Comparison of ENCODE assay signal across 12 cellular contexts in genomic region chr2:164920430-164920829, GRCh38. TPM values are rescaled to one million over a fixed set of nuclear protein-coding genes. Genes with fewer than 3 reads are reported as not detected.
DNase-seq lines count a peak whose midpoint lies in the region; ATAC-seq and TF ChIP-seq lines count a peak whose summit lies in the region.
"Had no signal": no experiment of that assay in that cellular context is flagged by ENCODE, and none has a peak within 500 bp of the region (broad histone marks: within the 10 kb centered on the region; RNA-seq: fewer than 3 reads in every experiment).

No MANE protein-coding gene starts in this region.

- H3K27ac ChIP-seq in AG04450 (ENCODE audit: low read depth, low read length) (peak overlapping the region; percentile 81), hepatocyte (peak overlapping the region; percentile 54)
- H3K27ac ChIP-seq: spleen, thoracic aorta had no signal

- peaks cover 3% of the 10 kb centered on the region for H3K4me1 ChIP-seq in hepatocyte (ENCODE audit: insufficient read depth)
- H3K4me1 ChIP-seq: spleen had no signal

- no peaks in the 10 kb centered on the region for H4K20me1 ChIP-seq in hepatocyte (ENCODE audit: insufficient read depth, poor library complexity, severe bottlenecking)

- no peaks in the 10 kb centered on the region for H3K36me3 ChIP-seq in hepatocyte (replicated peaks; ENCODE audit: insufficient read depth, low read depth)
- H3K36me3 ChIP-seq: adrenal gland, spleen, thoracic aorta had no signal

- H3K9me3 ChIP-seq in AG04450 (ENCODE audit: control insufficient read depth, insufficient read depth, low read length) (no peaks in the 10 kb centered on the region), hepatocyte (ENCODE audit: low read depth) (no peaks in the 10 kb centered on the region)
- H3K9me3 ChIP-seq: adrenal gland, spleen, thoracic aorta had no signal

- H2AFZ ChIP-seq in hepatocyte, result peak overlapping the region; percentile 3

- POLR2A ChIA-PET in AG04450 (lab: Yijun Ruan, JAX), result interaction anchor here (0.7 to 0.8 kb wide), 2 partner anchors 47 to 126 kb away, joined by 3 to 4 read pairs; no protein-coding TSS in a partner anchor

- DNase-seq in AG04450 (ENCODE audit: low read depth, low spot score), result peak; percentile 81
- DNase-seq in SW480 (ENCODE audit: low spot score), result peak; percentile 26
- peak; percentile 65 for DNase-seq in hepatocyte (ENCODE audit: low spot score)
- DNase-seq in anterior cingulate cortex (lab: John Stamatoyannopoulos, UW), result no peak
- no peak for DNase-seq in GM10266 (ENCODE audit: extremely low spot score)
- DNase-seq: spleen, T-helper 17 cell had no signal

- H3K79me2 ChIP-seq in hepatocyte, result peaks cover 3% of the 10 kb centered on the region

- peak overlapping the region; percentile 43 for H3K4me3 ChIP-seq in AG04450 (ENCODE audit: low read depth, low read length)
- no peak overlapping the region for H3K4me3 ChIP-seq in hepatocyte
- H3K4me3 ChIP-seq: adrenal gland, spleen, thoracic aorta had no signal

- WGBS in hepatocyte (ENCODE audit: low lambda C conversion rate, missing lambda C conversion rate), result 81% methylated on average over 4 of the region's 4 CpGs

- no peaks in the 10 kb centered on the region for H3K9me2 ChIP-seq in hepatocyte (replicated peaks; ENCODE audit: insufficient read depth)

- TF ChIP-seq CTCF in AG04450 (IDR thresholded peaks at IDR 0.05; ENCODE audit: low read depth, low read length), result no peak
- TF ChIP-seq CTCF in hepatocyte (IDR thresholded peaks at IDR 0.05; ENCODE audit: poor library complexity), result no peak
- TF ChIP-seq CTCF in GM10266 (IDR thresholded peaks at IDR 0.05; ENCODE audit: control insufficient read depth, insufficient read depth, low read depth, missing control alignments), result no peak

- peak overlapping the region; percentile 45 for H3K4me2 ChIP-seq in hepatocyte

- ATAC-seq in HG03521 (IDR thresholded peaks at IDR 0.05; ENCODE audit: unreplicated experiment) (peak; percentile 48), HG03045 (IDR thresholded peaks at IDR 0.05; ENCODE audit: unreplicated experiment) (no peak), HG02678 (IDR thresholded peaks at IDR 0.05; ENCODE audit: unreplicated experiment) (no peak)
- ATAC-seq: T-helper 17 cell had no signal

- H3K27me3 ChIP-seq in AG04450 (ENCODE audit: control insufficient read depth, insufficient read depth, low read length) (no peaks in the 10 kb centered on the region), hepatocyte (no peaks in the 10 kb centered on the region)
- H3K27me3 ChIP-seq: adrenal gland, spleen had no signal

- CTCF ChIA-PET in AG04450 (lab: Charles Lee), result interaction anchor here (0.6 to 3.2 kb wide), 5 partner anchors 40 to 182 kb away, joined by 3 to 15 read pairs (median 9); partner anchors contain the start of gene COBLL1

RNA-seq across cellular contexts. Expression of gene SLC38A11, which starts 34.9 kb away (rescaled TPM):
- polyA plus RNA-seq in AG04450 (2011; rRNA removed) (0.16 and 0.52 TPM in 2 replicates), hepatocyte (4.6 and 7.7 TPM in 2 replicates)
- polyA minus RNA-seq in AG04450 (2011; rRNA and poly(A)+ RNA removed), result not detected in 2 replicates
- total RNA-seq in hepatocyte, result 5.1 and 8.4 TPM in 2 replicates

Comparison
In these comparisons a context has a peak if more than half of its experiments do, and no peak if none do; other contexts are left out.
1. DNase-seq: peak in AG04450 (single experiment), SW480 (single experiment) and hepatocyte (single experiment); none in anterior cingulate cortex (0 of 58) and GM10266 (single experiment).